12 cellular contexts compared by ENCODE assay signal in the genomic region with DNA sequence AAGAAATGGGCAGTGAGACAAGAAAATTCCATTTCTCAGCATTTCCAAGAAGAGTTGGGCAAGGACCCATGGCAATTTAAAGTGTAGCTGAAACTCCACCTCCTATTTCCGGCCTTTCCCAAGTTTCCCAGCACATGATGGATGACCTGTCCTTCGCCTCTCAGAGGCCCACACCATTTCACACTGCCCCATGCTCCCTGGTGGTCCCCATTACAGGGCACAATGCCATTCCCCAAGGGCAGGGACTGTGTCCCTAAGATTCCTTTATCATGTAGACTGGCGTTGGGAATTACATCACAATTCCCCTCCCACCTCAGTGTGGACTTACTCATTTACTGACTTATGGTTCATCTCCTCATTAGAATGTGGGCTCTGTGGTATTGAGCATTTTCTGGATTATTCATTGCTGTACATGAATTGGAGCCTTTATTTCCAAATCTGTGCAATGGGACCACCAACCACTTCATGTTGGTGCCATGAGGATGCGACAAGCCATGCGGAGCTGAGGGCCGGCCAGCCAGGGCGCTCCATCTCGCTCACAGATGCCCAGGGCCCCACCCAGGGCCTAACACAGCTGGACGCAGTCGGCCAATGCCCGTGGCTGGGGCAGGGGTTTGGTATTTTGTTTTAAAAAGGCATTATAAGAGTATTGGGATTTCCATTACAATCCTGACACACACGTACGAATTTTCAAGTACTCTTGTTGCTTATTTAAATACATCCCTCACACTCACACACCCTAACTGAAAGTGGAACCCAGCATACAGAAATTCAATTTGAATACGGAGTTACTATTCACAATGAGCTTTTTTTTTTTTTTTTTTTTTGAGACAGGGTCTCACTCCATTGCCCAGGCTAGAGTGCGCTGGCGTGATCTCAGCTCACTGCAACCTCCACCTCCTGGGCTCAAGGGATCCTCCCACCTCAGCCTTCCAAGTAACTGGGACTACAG. TPM values are rescaled to one million over a fixed set of nuclear protein-coding genes. Genes with fewer than 3 reads are reported as not detected.
DNase-seq lines count a peak whose midpoint lies in the region; ATAC-seq and TF ChIP-seq lines count a peak whose summit lies in the region.
"Had no signal": no experiment of that assay in that cellular context is flagged by ENCODE, and none has a peak within 500 bp of the region (broad histone marks: within the 10 kb centered on the region; RNA-seq: fewer than 3 reads in every experiment).

No MANE protein-coding gene starts in this region.

- peak; percentile 79 for DNase-seq in GM03348 (ENCODE audit: low spot score)
- DNase-seq in fibroblast of villous mesenchyme (ENCODE audit: low read depth) = peak; percentile 4
- no peak for DNase-seq in NCI-H2196 (lab: John Stamatoyannopoulos, UW; ENCODE audit: unreplicated experiment)
- DNase-seq in LoVo (ENCODE audit: low spot score) = no peak
- DNase-seq in activated gamma-delta T cell (lab: John Stamatoyannopoulos, UW) = no peak
- DNase-seq: activated T-cell treated with anti-CD3 and anti-CD28 coated beads, Interleukin-2, amount 50 U/mL, for 48 hours; DMS53 had no signal

- H3K9me3 ChIP-seq in OCI-LY3 (ENCODE audit: insufficient read depth, low read length) = no peaks in the 10 kb centered on the region

- H3K27ac ChIP-seq in OCI-LY3 (ENCODE audit: low read length) (no peak overlapping the region), rectal smooth muscle tissue (ENCODE audit: low read depth, low read length) (peak overlapping the region; percentile 88)

- H3K4me3 ChIP-seq in OCI-LY3 (ENCODE audit: low read length) (peak overlapping the region; percentile 59), fibroblast of villous mesenchyme (ENCODE audit: low read depth, low read length) (no peak overlapping the region), rectal smooth muscle tissue (ENCODE audit: low read length) (no peak overlapping the region)

- H2AFZ ChIP-seq in OCI-LY3 (ENCODE audit: low read depth, low read length) = no peak overlapping the region

- H3K27me3 ChIP-seq in OCI-LY3 (ENCODE audit: low read depth, low read length) = peaks cover 8% of the 10 kb centered on the region; the same call in 1 of the 2 replicates
- H3K27me3 ChIP-seq in rectal smooth muscle tissue (ENCODE audit: control insufficient read depth, insufficient read depth, low read length) = no peaks in the 10 kb centered on the region

- peak overlapping the region; percentile 77 for H3K4me2 ChIP-seq in OCI-LY3 (ENCODE audit: low read length)

- H4K20me1 ChIP-seq in OCI-LY3 (ENCODE audit: insufficient read depth, low read length) = peaks cover 31% of the 10 kb centered on the region; the same call in 1 of the 2 replicates

- H3K79me2 ChIP-seq in OCI-LY3 (ENCODE audit: low read length) = peaks cover 21% of the 10 kb centered on the region

- peaks cover 32% of the 10 kb centered on the region for H3K4me1 ChIP-seq in OCI-LY3 (ENCODE audit: low read length)
- peaks cover 77% of the 10 kb centered on the region for H3K4me1 ChIP-seq in rectal smooth muscle tissue (ENCODE audit: control insufficient read depth, insufficient read depth, low read length)

- ATAC-seq in HG03378 (IDR thresholded peaks at IDR 0.05; ENCODE audit: unreplicated experiment) = no peak

- H3K9ac ChIP-seq in OCI-LY3 (ENCODE audit: low read length) (no peak overlapping the region), rectal smooth muscle tissue (ENCODE audit: low read length) (no peak overlapping the region)

- TF ChIP-seq CTCF in OCI-LY3 (IDR thresholded peaks at IDR 0.05; ENCODE audit: low read depth, low read length) (no peak), fibroblast of villous mesenchyme (IDR thresholded peaks at IDR 0.05; ENCODE audit: insufficient read depth, low read depth, low read length) (no peak)

- H3K36me3 ChIP-seq in OCI-LY3 (replicated peaks; ENCODE audit: low read depth, low read length) (peaks cover 3% of the 10 kb centered on the region), rectal smooth muscle tissue (ENCODE audit: control insufficient read depth, insufficient read depth, low read length) (no peaks in the 10 kb centered on the region)

RNA-seq across cellular contexts. Expression of a gene that starts 5.4 kb away (rescaled TPM):
- 1.6 and 3.5 TPM in 2 replicates for total RNA-seq in fibroblast of villous mesenchyme

RNA-seq across cellular contexts. Expression of a gene that starts 29.4 kb away (rescaled TPM):
- total RNA-seq in fibroblast of villous mesenchyme = not detected in 2 replicates
- total RNA-seq: progenitor cell of endocrine pancreas, subcutaneous adipose tissue had no signal

RNA-seq across cellular contexts. Expression of a gene that starts 60.0 kb away (rescaled TPM):
- 72.2 and 81.2 TPM in 2 replicates for total RNA-seq in fibroblast of villous mesenchyme

Comparison
In these comparisons a context has a peak if more than half of its experiments do, and no peak if none do; other contexts are left out.
1. DNase-seq: peak in GM03348 (single experiment) and fibroblast of villous mesenchyme (single experiment); none in NCI-H2196 (single experiment), LoVo (single experiment) and activated gamma-delta T cell (single experiment).